Comparison of ENCODE assay signal across 13 cellular contexts in genomic region chr12:53060721-53061276, GRCh38. TPM values are rescaled to one million over a fixed set of nuclear protein-coding genes. Genes with fewer than 3 reads are reported as not detected.
DNase-seq lines count a peak whose midpoint lies in the region; ATAC-seq, FAIRE-seq and TF ChIP-seq lines count a peak whose summit lies in the region.
"Had no signal": no experiment of that assay in that cellular context is flagged by ENCODE, and none has a peak within 500 bp of the region (broad histone marks: within the 10 kb centered on the region; RNA-seq: fewer than 3 reads in every experiment).

No MANE protein-coding gene starts in this region.

- in situ Hi-C loops in HepG2 (cut with HindIII; ENCODE audit: extremely low pct_ligation_motif_present, low pct_unique_long_range_greater_than_20kb), result loop anchor here (5.0 kb wide), 2 partner anchors 42 to 132 kb away; partner anchors contain the start of gene SOAT2

- TF ChIP-seq EP300 in HepG2 (IDR thresholded peaks at IDR 0.05; ENCODE audit: low read depth in 2 of 2, low read length in 2 of 2), result no peak
- no peak for TF ChIP-seq EP300 in HepG2 (CRISPR knock-in tag; IDR thresholded peaks at IDR 0.05; ENCODE audit: borderline replicate concordance)

- no peak for TF ChIP-seq CTCF in Peyer's patch (IDR thresholded peaks at IDR 0.05)
- TF ChIP-seq CTCF in HepG2 (CRISPR knock-in tag; IDR thresholded peaks at IDR 0.05), result no peak
- no peak for TF ChIP-seq CTCF in thoracic aorta (IDR thresholded peaks at IDR 0.05)

- H3K4me1 ChIP-seq in Peyer's patch (peaks cover 0 to 27% (median 2%) of the 10 kb centered on the region in 4 donors), HepG2 (ENCODE audit: insufficient read depth, low read length) (peaks cover 27% of the 10 kb centered on the region), thoracic aorta (ENCODE audit: control insufficient read depth in 1 of 2, low read depth in 2 of 2) (peaks cover 15 to 68% of the 10 kb centered on the region in 2 donors)

- no peak for FAIRE-seq in HepG2 (lab: Jason Lieb, UNC)
- FAIRE-seq in GM12892 (lab: Jason Lieb, UNC), result no peak
- FAIRE-seq: A204.1 had no signal

- H4K20me1 ChIP-seq in HepG2 (ENCODE audit: insufficient read depth, low read length), result no peaks in the 10 kb centered on the region

- peak; percentile 71 for DNase-seq in NCI-H146 (lab: John Stamatoyannopoulos, UW)
- no peak for DNase-seq in NCI-H146 treated with DMSO at 0.1 percent for 48 hours (lab: John Stamatoyannopoulos, UW; ENCODE audit: unreplicated experiment)
- DNase-seq in Peyer's patch, result peak in 2 of 3 donors; percentile 46 to 49
- no peak for DNase-seq in HepG2 (ENCODE audit: low spot score)
- no peak for DNase-seq in thoracic aorta (ENCODE audit: low spot score)
- DNase-seq in GM12892 (ENCODE audit: insufficient read length), result no peak
- DNase-seq in stimulated activated CD4-positive, alpha-beta T cell treated with anti-CD3 and anti-CD28 coated beads, Interleukin-12 subunit alpha, Interleukin-12 subunit beta, amount 100 ng/mL, for 4 hours, result no peak
- DNase-seq: activated CD4-positive, alpha-beta T cell treated with anti-CD3 and anti-CD28 coated beads, Interleukin-2, amount 50 U/mL, for 4 hours; nephron progenitor cell had no signal

- TF ChIP-seq RAD21 in HepG2 (CRISPR knock-in tag; IDR thresholded peaks at IDR 0.05), result no peak

- H3K27me3 ChIP-seq in Peyer's patch (no peaks in the 10 kb centered on the region), HepG2 (ENCODE audit: control insufficient read depth in 1 of 2, insufficient read depth in 2 of 2, low read length in 2 of 2) (no peaks in the 10 kb centered on the region), thoracic aorta (replicated peaks; ENCODE audit: insufficient read depth) (no peaks in the 10 kb centered on the region)

- intact Hi-C loops in HepG2 (cut with micrococcal nuclease; ENCODE audit: unreplicated experiment), result loop anchor here (1.0 kb wide), 1 partner anchor 7 kb away; no protein-coding TSS in a partner anchor

- H3K9ac ChIP-seq in HepG2 (ENCODE audit: insufficient read depth, low read depth, low read length), result no peak overlapping the region

- CTCF ChIA-PET in HepG2 (lab: Yijun Ruan, JAX; ENCODE audit: low intra/inter-chr PET ratio, low total read pairs), result interaction anchor here (0.8 kb wide), 1 partner anchor 13 kb away, joined by 4 read pairs; no protein-coding TSS in a partner anchor

- no peaks in the 10 kb centered on the region for H3K79me2 ChIP-seq in HepG2 (ENCODE audit: insufficient read depth, low read length)

- H3K9me3 ChIP-seq in Peyer's patch, result no peaks in the 10 kb centered on the region
- H3K9me3 ChIP-seq in HepG2 (ENCODE audit: low read length), result no peaks in the 10 kb centered on the region
- H3K9me3 ChIP-seq in thoracic aorta, result no peaks in the 10 kb centered on the region

- ATAC-seq in HepG2, result peak; percentile 2; the same call in 1 of the 3 replicates
- no peak for ATAC-seq in thoracic aorta (ENCODE audit: insufficient number of reproducible peaks, low FRiP score, low read depth)
- ATAC-seq in HG02840 (IDR thresholded peaks at IDR 0.05; ENCODE audit: low FRiP score, unreplicated experiment), result no peak

- no peak for TF ChIP-seq POLR2A in Peyer's patch (IDR thresholded peaks at IDR 0.05)
- no peak for TF ChIP-seq POLR2A in HepG2 (IDR thresholded peaks at IDR 0.05; ENCODE audit: insufficient read depth in 1 of 2, low read depth in 2 of 2, low read length in 2 of 2)
- TF ChIP-seq POLR2A in GM12892 (IDR thresholded peaks at IDR 0.05; ENCODE audit: low read depth, low read length), result no peak

- H3K4me2 ChIP-seq in HepG2 (ENCODE audit: low read depth, low read length), result peak overlapping the region; percentile 53; the same call in 1 of the 2 replicates

- H3K4me3 ChIP-seq in Peyer's patch (no peak overlapping the region), HepG2 (replicated peaks in 1 of 3; ENCODE audit: insufficient read depth in 1 of 3, low read depth in 2 of 3, low read length in 3 of 3) (no peak overlapping the region), thoracic aorta (no peak overlapping the region)
- H3K4me3 ChIP-seq: SK-N-MC had no signal

- BruUV-seq in HepG2 (replicated peaks; lab: Mats Ljungman, UMichigan), result no TSS peak

- 81% methylated on average over 9 of the region's 18 CpGs for WGBS in HepG2 (ENCODE audit: low lambda C conversion rate)

- peaks cover 0 to 65% (median 0%) of the 10 kb centered on the region in 3 donors for H3K36me3 ChIP-seq in Peyer's patch
- peaks cover 0 to 16% of the 10 kb centered on the region in 2 experiments; a peak in 2 of 5 replicates for H3K36me3 ChIP-seq in HepG2 (replicated peaks in 1 of 2; ENCODE audit: control insufficient read depth in 1 of 2, insufficient read depth in 2 of 2, low read length in 2 of 2)
- H3K36me3 ChIP-seq in thoracic aorta, result peaks cover 79% of the 10 kb centered on the region

- POLR2A ChIA-PET in HepG2 (lab: Yijun Ruan, JAX), result interaction anchor here (1.2 to 3.4 kb wide), 7 partner anchors 9 to 235 kb away, joined by 3 to 50 read pairs (median 16); partner anchors contain the start of genes CSAD, PFDN5, SOAT2 and SPRYD3

- H3K27ac ChIP-seq in Peyer's patch, result peak overlapping the region in 3 of 4 donors; percentile 24 to 46 (median 38)
- no peak overlapping the region for H3K27ac ChIP-seq in HepG2 (ENCODE audit: extremely low read length, insufficient read depth, low read length)
- H3K27ac ChIP-seq in thoracic aorta, result peak overlapping the region; percentile 50 to 84
- H3K27ac ChIP-seq: SK-N-MC had no signal

- no peak overlapping the region for H2AFZ ChIP-seq in HepG2 (ENCODE audit: low read length)

RNA-seq across cellular contexts. Expression of gene TNS2, which starts 10.9 kb away (rescaled TPM):
- total RNA-seq in Peyer's patch (100 to 1,000 TPM in 3 of 4 donors, 10 to 100 TPM in 1; 29.2 to 274 (median 154) TPM), HepG2 (2016; rRNA removed; fragmentation: Illumina TruSeq; extraction: Trizol) (3.2 and 8.9 TPM in 2 replicates), thoracic aorta (100 to 1,000 TPM; 292 to 307 TPM)
- 3.1 and 5.0 TPM in 2 replicates for total RNA-seq in HepG2 (2016; cell fraction: cytosol; rRNA removed; fragmentation: Illumina TruSeq; extraction: Trizol; ENCODE audit: low read depth)
- 2.8 and 9.5 TPM in 2 replicates for total RNA-seq in HepG2 (2016; cell fraction: insoluble cytoplasmic fraction; rRNA removed; fragmentation: Illumina TruSeq; extraction: Trizol)
- total RNA-seq in HepG2 (2016; cell fraction: membrane; rRNA removed; fragmentation: Illumina TruSeq; extraction: Trizol), result 3.1 and 3.8 TPM in 2 replicates
- 13.3 and 14.8 TPM in 2 replicates for total RNA-seq in HepG2 (2016; cell fraction: nucleus; rRNA removed; fragmentation: Illumina TruSeq; extraction: Trizol)
- polyA plus RNA-seq in HepG2 (2011; rRNA removed), result 18.0 and 20.4 TPM in 2 replicates
- 3.9 and 6.8 TPM in 2 replicates for polyA plus RNA-seq in HepG2 (2011; cell fraction: cytosol; rRNA removed)
- 181 and 258 TPM in 2 replicates for polyA plus RNA-seq in HepG2 (2011; cell fraction: nucleus; rRNA removed)
- polyA plus RNA-seq in HepG2 (2012), result 13.0 and 15.3 TPM in 2 replicates
- 0.96 and 1.4 TPM in 2 replicates for polyA plus RNA-seq in HepG2 (2016; cell fraction: cytosol; fragmentation: Illumina TruSeq; extraction: Trizol; ENCODE audit: low read depth)
- polyA plus RNA-seq in HepG2 (2016; cell fraction: insoluble cytoplasmic fraction; fragmentation: Illumina TruSeq; extraction: Trizol; ENCODE audit: low read depth), result 5.7 and 8.2 TPM in 2 replicates
- polyA plus RNA-seq in HepG2 (2016; cell fraction: membrane; fragmentation: Illumina TruSeq; extraction: Trizol; ENCODE audit: low read depth), result 2.0 and 4.2 TPM in 2 replicates
- polyA plus RNA-seq in HepG2 (2016; cell fraction: nucleus; fragmentation: Illumina TruSeq; extraction: Trizol; ENCODE audit: insufficient read depth, low read depth), result 34.1 and 49.0 TPM in 2 replicates
- polyA minus RNA-seq in HepG2 (2011; rRNA and poly(A)+ RNA removed; ENCODE audit: low replicate concordance), result 34.0 and 38.3 TPM in 2 replicates
- 9.9 and 10.3 TPM in 2 replicates for polyA minus RNA-seq in HepG2 (2011; cell fraction: cytosol; rRNA and poly(A)+ RNA removed)
- polyA minus RNA-seq in HepG2 (2011; cell fraction: nucleus; rRNA and poly(A)+ RNA removed), result 63.8 and 80.3 TPM in 2 replicates
- polyA plus RNA-seq in GM12892 (2012; ENCODE audit: missing spikeins), result 0.47 TPM

RNA-seq across cellular contexts. Expression of gene SPRYD3, which starts 18.4 kb away (rescaled TPM):
- total RNA-seq in Peyer's patch (10 to 100 TPM; 27.8 to 38.7 (median 34.8) TPM), HepG2 (2016; rRNA removed; fragmentation: Illumina TruSeq; extraction: Trizol) (9.0 and 9.2 TPM in 2 replicates), thoracic aorta (10 to 100 TPM; 68.0 to 94.8 TPM)
- 0.79 and 1.3 TPM in 2 replicates for total RNA-seq in HepG2 (2016; cell fraction: cytosol; rRNA removed; fragmentation: Illumina TruSeq; extraction: Trizol; ENCODE audit: low read depth)
- total RNA-seq in HepG2 (2016; cell fraction: insoluble cytoplasmic fraction; rRNA removed; fragmentation: Illumina TruSeq; extraction: Trizol), result 7.9 and 8.6 TPM in 2 replicates
- 2.8 and 3.1 TPM in 2 replicates for total RNA-seq in HepG2 (2016; cell fraction: membrane; rRNA removed; fragmentation: Illumina TruSeq; extraction: Trizol)
- 5.1 and 5.3 TPM in 2 replicates for total RNA-seq in HepG2 (2016; cell fraction: nucleus; rRNA removed; fragmentation: Illumina TruSeq; extraction: Trizol)
- polyA plus RNA-seq in HepG2 (2011; rRNA removed), result 9.2 and 10.7 TPM in 2 replicates
- 11.7 and 12.2 TPM in 2 replicates for polyA plus RNA-seq in HepG2 (2011; cell fraction: cytosol; rRNA removed)
- 12.1 and 12.6 TPM in 2 replicates for polyA plus RNA-seq in HepG2 (2011; cell fraction: nucleus; rRNA removed)
- polyA plus RNA-seq in HepG2 (2012), result 6.0 and 9.7 TPM in 2 replicates
- 0.86 and 1.1 TPM in 2 replicates for polyA plus RNA-seq in HepG2 (2016; cell fraction: cytosol; fragmentation: Illumina TruSeq; extraction: Trizol; ENCODE audit: low read depth)
- 11.6 and 12.5 TPM in 2 replicates for polyA plus RNA-seq in HepG2 (2016; cell fraction: insoluble cytoplasmic fraction; fragmentation: Illumina TruSeq; extraction: Trizol; ENCODE audit: low read depth)
- 2.0 and 3.3 TPM in 2 replicates for polyA plus RNA-seq in HepG2 (2016; cell fraction: membrane; fragmentation: Illumina TruSeq; extraction: Trizol; ENCODE audit: low read depth)
- 7.6 and 8.3 TPM in 2 replicates for polyA plus RNA-seq in HepG2 (2016; cell fraction: nucleus; fragmentation: Illumina TruSeq; extraction: Trizol; ENCODE audit: insufficient read depth, low read depth)
- 27.5 and 69.5 TPM in 2 replicates for polyA minus RNA-seq in HepG2 (2011; rRNA and poly(A)+ RNA removed; ENCODE audit: low replicate concordance)
- polyA minus RNA-seq in HepG2 (2011; cell fraction: cytosol; rRNA and poly(A)+ RNA removed), result 8.3 and 10.6 TPM in 2 replicates
- 9.5 and 12.8 TPM in 2 replicates for polyA minus RNA-seq in HepG2 (2011; cell fraction: nucleus; rRNA and poly(A)+ RNA removed)
- polyA plus RNA-seq in GM12892 (2012; ENCODE audit: missing spikeins), result 14.1 TPM

RNA-seq across cellular contexts. Expression of gene IGFBP6, which starts 36.7 kb away (rescaled TPM):
- 100 to 1,000 TPM in 2 of 4 donors, 10 to 100 TPM in 2; 68.5 to 191 (median 128) TPM for total RNA-seq in Peyer's patch
- 2.1 and 3.9 TPM in 2 replicates for total RNA-seq in HepG2 (2016; rRNA removed; fragmentation: Illumina TruSeq; extraction: Trizol)
- 5.3 and 5.9 TPM in 2 replicates for total RNA-seq in HepG2 (2016; cell fraction: cytosol; rRNA removed; fragmentation: Illumina TruSeq; extraction: Trizol; ENCODE audit: low read depth)
- total RNA-seq in HepG2 (2016; cell fraction: insoluble cytoplasmic fraction; rRNA removed; fragmentation: Illumina TruSeq; extraction: Trizol), result 2.5 and 4.7 TPM in 2 replicates
- total RNA-seq in HepG2 (2016; cell fraction: membrane; rRNA removed; fragmentation: Illumina TruSeq; extraction: Trizol), result 3.3 and 3.5 TPM in 2 replicates
- 1.9 and 3.2 TPM in 2 replicates for total RNA-seq in HepG2 (2016; cell fraction: nucleus; rRNA removed; fragmentation: Illumina TruSeq; extraction: Trizol)
- polyA plus RNA-seq in HepG2 (2011; rRNA removed), result 22.6 and 25.2 TPM in 2 replicates
- 19.0 and 41.0 TPM in 2 replicates for polyA plus RNA-seq in HepG2 (2011; cell fraction: cytosol; rRNA removed)
- 8.4 and 9.6 TPM in 2 replicates for polyA plus RNA-seq in HepG2 (2011; cell fraction: nucleus; rRNA removed)
- 3.4 and 4.6 TPM in 2 replicates for polyA plus RNA-seq in HepG2 (2012)
- polyA plus RNA-seq in HepG2 (2016; cell fraction: cytosol; fragmentation: Illumina TruSeq; extraction: Trizol; ENCODE audit: low read depth), result 4.2 and 5.7 TPM in 2 replicates
- 2.0 and 2.4 TPM in 2 replicates for polyA plus RNA-seq in HepG2 (2016; cell fraction: insoluble cytoplasmic fraction; fragmentation: Illumina TruSeq; extraction: Trizol; ENCODE audit: low read depth)
- polyA plus RNA-seq in HepG2 (2016; cell fraction: membrane; fragmentation: Illumina TruSeq; extraction: Trizol; ENCODE audit: low read depth), result 3.2 and 3.8 TPM in 2 replicates
- polyA plus RNA-seq in HepG2 (2016; cell fraction: nucleus; fragmentation: Illumina TruSeq; extraction: Trizol; ENCODE audit: insufficient read depth, low read depth), result 5.4 and 7.5 TPM in 2 replicates
- 9.0 and 27.1 TPM in 2 replicates for polyA minus RNA-seq in HepG2 (2011; rRNA and poly(A)+ RNA removed; ENCODE audit: low replicate concordance)
- polyA minus RNA-seq in HepG2 (2011; cell fraction: cytosol; rRNA and poly(A)+ RNA removed), result 8.7 and 9.5 TPM in 2 replicates
- polyA minus RNA-seq in HepG2 (2011; cell fraction: nucleus; rRNA and poly(A)+ RNA removed), result 0.77 and 1.6 TPM in 2 replicates
- total RNA-seq in thoracic aorta, result 1,000 to 10,000 TPM; 1,999 to 2,150 TPM
- not detected for polyA plus RNA-seq in GM12892 (2012; ENCODE audit: missing spikeins)

RNA-seq across cellular contexts. Expression of gene SOAT2, which starts 42.5 kb away (rescaled TPM):
- 10 to 100 TPM in 3 of 4 donors, not detected in 1; 13.3 to 55.0 (median 34.5) TPM for total RNA-seq in Peyer's patch
- 6.1 and 14.9 TPM in 2 replicates for total RNA-seq in HepG2 (2016; rRNA removed; fragmentation: Illumina TruSeq; extraction: Trizol)
- total RNA-seq in HepG2 (2016; cell fraction: cytosol; rRNA removed; fragmentation: Illumina TruSeq; extraction: Trizol; ENCODE audit: low read depth), result 1.3 and 1.6 TPM in 2 replicates
- 5.1 and 14.3 TPM in 2 replicates for total RNA-seq in HepG2 (2016; cell fraction: insoluble cytoplasmic fraction; rRNA removed; fragmentation: Illumina TruSeq; extraction: Trizol)
- total RNA-seq in HepG2 (2016; cell fraction: membrane; rRNA removed; fragmentation: Illumina TruSeq; extraction: Trizol), result 3.9 and 5.2 TPM in 2 replicates
- total RNA-seq in HepG2 (2016; cell fraction: nucleus; rRNA removed; fragmentation: Illumina TruSeq; extraction: Trizol), result 20.7 and 23.6 TPM in 2 replicates
- polyA plus RNA-seq in HepG2 (2011; rRNA removed), result 108 and 131 TPM in 2 replicates
- 102 and 125 TPM in 2 replicates for polyA plus RNA-seq in HepG2 (2011; cell fraction: cytosol; rRNA removed)
- 476 and 502 TPM in 2 replicates for polyA plus RNA-seq in HepG2 (2011; cell fraction: nucleus; rRNA removed)
- polyA plus RNA-seq in HepG2 (2012), result 40.7 and 74.1 TPM in 2 replicates
- polyA plus RNA-seq in HepG2 (2016; cell fraction: cytosol; fragmentation: Illumina TruSeq; extraction: Trizol; ENCODE audit: low read depth), result 2.1 and 3.1 TPM in 2 replicates
- 8.4 and 8.5 TPM in 2 replicates for polyA plus RNA-seq in HepG2 (2016; cell fraction: insoluble cytoplasmic fraction; fragmentation: Illumina TruSeq; extraction: Trizol; ENCODE audit: low read depth)
- polyA plus RNA-seq in HepG2 (2016; cell fraction: membrane; fragmentation: Illumina TruSeq; extraction: Trizol; ENCODE audit: low read depth), result 3.3 and 4.5 TPM in 2 replicates
- 40.5 and 42.0 TPM in 2 replicates for polyA plus RNA-seq in HepG2 (2016; cell fraction: nucleus; fragmentation: Illumina TruSeq; extraction: Trizol; ENCODE audit: insufficient read depth, low read depth)
- 0.16 and 255 TPM in 2 replicates for polyA minus RNA-seq in HepG2 (2011; rRNA and poly(A)+ RNA removed; ENCODE audit: low replicate concordance)
- 39.8 and 42.8 TPM in 2 replicates for polyA minus RNA-seq in HepG2 (2011; cell fraction: cytosol; rRNA and poly(A)+ RNA removed)
- 79.3 and 125 TPM in 2 replicates for polyA minus RNA-seq in HepG2 (2011; cell fraction: nucleus; rRNA and poly(A)+ RNA removed)
- total RNA-seq in thoracic aorta, result under 1 TPM; 0.81 to 0.99 TPM
- polyA plus RNA-seq in GM12892 (2012; ENCODE audit: missing spikeins), result not detected
- total RNA-seq: G401 had no signal

RNA-seq across cellular contexts. Expression of gene EIF4B, which starts 54.5 kb away (rescaled TPM):
- 100 to 1,000 TPM; 234 to 531 (median 250) TPM for total RNA-seq in Peyer's patch
- total RNA-seq in HepG2 (2016; rRNA removed; fragmentation: Illumina TruSeq; extraction: Trizol), result 548 and 779 TPM in 2 replicates
- total RNA-seq in HepG2 (2016; cell fraction: cytosol; rRNA removed; fragmentation: Illumina TruSeq; extraction: Trizol; ENCODE audit: low read depth), result 127 and 150 TPM in 2 replicates
- total RNA-seq in HepG2 (2016; cell fraction: insoluble cytoplasmic fraction; rRNA removed; fragmentation: Illumina TruSeq; extraction: Trizol), result 568 and 746 TPM in 2 replicates
- total RNA-seq in HepG2 (2016; cell fraction: membrane; rRNA removed; fragmentation: Illumina TruSeq; extraction: Trizol), result 454 and 551 TPM in 2 replicates
- total RNA-seq in HepG2 (2016; cell fraction: nucleus; rRNA removed; fragmentation: Illumina TruSeq; extraction: Trizol), result 263 and 291 TPM in 2 replicates
- polyA plus RNA-seq in HepG2 (2011; rRNA removed), result 327 and 416 TPM in 2 replicates
- polyA plus RNA-seq in HepG2 (2011; cell fraction: cytosol; rRNA removed), result 501 and 516 TPM in 2 replicates
- polyA plus RNA-seq in HepG2 (2011; cell fraction: nucleus; rRNA removed), result 203 and 222 TPM in 2 replicates
- polyA plus RNA-seq in HepG2 (2012), result 450 and 479 TPM in 2 replicates
- 74.7 and 91.4 TPM in 2 replicates for polyA plus RNA-seq in HepG2 (2016; cell fraction: cytosol; fragmentation: Illumina TruSeq; extraction: Trizol; ENCODE audit: low read depth)
- 445 and 458 TPM in 2 replicates for polyA plus RNA-seq in HepG2 (2016; cell fraction: insoluble cytoplasmic fraction; fragmentation: Illumina TruSeq; extraction: Trizol; ENCODE audit: low read depth)
- 254 and 316 TPM in 2 replicates for polyA plus RNA-seq in HepG2 (2016; cell fraction: membrane; fragmentation: Illumina TruSeq; extraction: Trizol; ENCODE audit: low read depth)
- polyA plus RNA-seq in HepG2 (2016; cell fraction: nucleus; fragmentation: Illumina TruSeq; extraction: Trizol; ENCODE audit: insufficient read depth, low read depth), result 258 and 266 TPM in 2 replicates
- polyA minus RNA-seq in HepG2 (2011; rRNA and poly(A)+ RNA removed; ENCODE audit: low replicate concordance), result 738 and 1,247 TPM in 2 replicates
- 496 and 595 TPM in 2 replicates for polyA minus RNA-seq in HepG2 (2011; cell fraction: cytosol; rRNA and poly(A)+ RNA removed)
- polyA minus RNA-seq in HepG2 (2011; cell fraction: nucleus; rRNA and poly(A)+ RNA removed), result 250 and 365 TPM in 2 replicates
- 100 to 1,000 TPM; 279 to 338 TPM for total RNA-seq in thoracic aorta
- 390 TPM for polyA plus RNA-seq in GM12892 (2012; ENCODE audit: missing spikeins)

Comparison
In these comparisons a context has a peak if more than half of its experiments do, and no peak if none do; other contexts are left out.
1. DNase-seq: peak in NCI-H146 (single experiment) and Peyer's patch (2 of 3); none in NCI-H146 treated with DMSO at 0.1 percent for 48 hours (single experiment), HepG2 (single experiment), thoracic aorta (single experiment), GM12892 (single experiment) and stimulated activated CD4-positive, alpha-beta T cell treated with anti-CD3 and anti-CD28 coated beads, Interleukin-12 subunit alpha, Interleukin-12 subunit beta, amount 100 ng/mL, for 4 hours (single experiment).
2. RNA of gene IGFBP6, which starts 36.7 kb away (total RNA-seq): 1,999 to 2,150 TPM in thoracic aorta and 68.5 to 191 TPM in Peyer's patch; 1.9 to 5.9 TPM in HepG2; every median in the first group is over 10 times any median in the second.